In genomic region chr16:64437706-64438329, GRCh38 we compare ENCODE assay signal across 16 cellular contexts.
DNase-seq lines count a peak whose midpoint lies in the region; ATAC-seq, FAIRE-seq and TF ChIP-seq lines count a peak whose summit lies in the region.
"Had no signal": no experiment of that assay in that cellular context is flagged by ENCODE, and none has a peak within 500 bp of the region (broad histone marks: within the 10 kb centered on the region; RNA-seq: fewer than 3 reads in every experiment).

No MANE protein-coding gene starts in this region.

- dilution Hi-C loops in IMR-90 (cut with HindIII; ENCODE audit: low sequenced_read_pairs, unreplicated experiment) = no loop called here

- H3K23ac ChIP-seq in IMR-90 (ENCODE audit: low read depth, low read length) = no peak overlapping the region

- in situ Hi-C loops in IMR-90 (cut with MboI; ENCODE audit: low sequenced_read_pairs) = loop anchor here (25.0 kb wide), 1 partner anchor 674 kb away; the partner anchor contains the start of gene CDH11

- H4K91ac ChIP-seq in IMR-90 (ENCODE audit: insufficient read depth, low read depth, low read length) = peak overlapping the region; percentile 86

- H3K4me1 ChIP-seq in IMR-90 (ENCODE audit: control insufficient read depth, insufficient read depth, low read length) = peaks cover 2% of the 10 kb centered on the region
- H3K4me1 ChIP-seq in SK-N-SH (ENCODE audit: control insufficient read depth in 1 of 2, insufficient read depth in 2 of 2, low read depth in 1 of 2, low read length in 1 of 2) = peaks cover 5 to 6% of the 10 kb centered on the region in 2 experiments
- H3K4me1 ChIP-seq: suprapubic skin had no signal

- H3K27me3 ChIP-seq in IMR-90 (ENCODE audit: control insufficient read depth, insufficient read depth, low read length) = no peaks in the 10 kb centered on the region
- H3K27me3 ChIP-seq in SK-N-SH (ENCODE audit: insufficient read depth) = no peaks in the 10 kb centered on the region
- H3K27me3 ChIP-seq: suprapubic skin had no signal

- H3K27ac ChIP-seq in IMR-90 (ENCODE audit: insufficient read depth, low read length) (peak overlapping the region; percentile 70; the same call in 1 of the 2 replicates), SK-N-SH (ENCODE audit: low read depth in 2 of 2, low read length in 1 of 2) (peak overlapping the region in 1 of 2 experiments; percentile 89; a peak in 2 of 4 replicates)
- H3K27ac ChIP-seq: suprapubic skin had no signal

- H3F3A ChIP-seq in SK-N-SH (replicated peaks; ENCODE audit: insufficient read depth) = peaks cover 24% of the 10 kb centered on the region

- no peak for ATAC-seq in IMR-90 (ENCODE audit: low read depth)
- ATAC-seq: effector memory CD8-positive, alpha-beta T cell had no signal

- peak overlapping the region; percentile 98 for H3K18ac ChIP-seq in IMR-90 (ENCODE audit: low read depth, low read length)

- peak overlapping the region; percentile 95 for H4K5ac ChIP-seq in IMR-90 (ENCODE audit: low read depth, low read length)

- H2AFZ ChIP-seq in IMR-90 (replicated peaks; ENCODE audit: low read length, poor library complexity) (no peak overlapping the region), SK-N-SH (ENCODE audit: low read depth) (no peak overlapping the region)

- H3K4me3 ChIP-seq in IMR-90 (ENCODE audit: insufficient read depth, low read depth, low read length) = no peak overlapping the region
- H3K4me3 ChIP-seq in SK-N-SH (ENCODE audit: low read depth in 2 of 2, low read length in 1 of 2) = no peak overlapping the region
- H3K4me3 ChIP-seq: suprapubic skin had no signal

- intact Hi-C loops in IMR-90 (cut with micrococcal nuclease) = no loop called here

- H3K36me3 ChIP-seq in IMR-90 (ENCODE audit: control insufficient read depth, insufficient read depth, low read length) (no peaks in the 10 kb centered on the region), SK-N-SH (replicated peaks in 1 of 2; ENCODE audit: control insufficient read depth in 1 of 2, insufficient read depth in 2 of 2, low read length in 1 of 2) (peaks cover 0 to 4% of the 10 kb centered on the region in 2 experiments)
- H3K36me3 ChIP-seq: suprapubic skin had no signal

- H3K9ac ChIP-seq in IMR-90 (ENCODE audit: low read depth, low read length) (no peak overlapping the region), SK-N-SH (no peak overlapping the region)

- H3K4me2 ChIP-seq in IMR-90 (ENCODE audit: low read depth, low read length) = no peak overlapping the region
- H3K4me2 ChIP-seq in SK-N-SH = no peak overlapping the region

- H4K20me1 ChIP-seq in IMR-90 (ENCODE audit: insufficient read depth, low read length) = no peaks in the 10 kb centered on the region
- no peaks in the 10 kb centered on the region for H4K20me1 ChIP-seq in SK-N-SH (ENCODE audit: insufficient read depth)

- peak overlapping the region; percentile 61; the same call in 1 of the 2 replicates for H3K14ac ChIP-seq in IMR-90 (replicated peaks; ENCODE audit: low read depth, low read length)

- TF ChIP-seq POLR2A in IMR-90 (IDR thresholded peaks at IDR 0.05; ENCODE audit: low read depth, low read length) = no peak

- peak overlapping the region; percentile 83 for H2BK5ac ChIP-seq in IMR-90 (ENCODE audit: low read depth, low read length, poor library complexity, severe bottlenecking)

- H4K8ac ChIP-seq in IMR-90 (ENCODE audit: low read depth in 2 of 2, low read length in 2 of 2) = peak overlapping the region in 1 of 2 experiments; percentile 59; a peak in 2 of 4 replicates

- H2AK5ac ChIP-seq in IMR-90 (ENCODE audit: low read depth, low read length) = peak overlapping the region; percentile 36

- H3K56ac ChIP-seq in IMR-90 (ENCODE audit: extremely low read depth, insufficient read depth, low read length) = no peak overlapping the region

- TF ChIP-seq RAD21 in IMR-90 (IDR thresholded peaks at IDR 0.05; ENCODE audit: low read length) (no peak), SK-N-SH (IDR thresholded peaks at IDR 0.05; ENCODE audit: low read length) (no peak)

- POLR2A ChIA-PET in IMR-90 (lab: Charles Lee; ENCODE audit: unreplicated experiment) = no interaction called here
- POLR2A ChIA-PET in SK-N-SH (lab: Yijun Ruan, JAX) = no interaction called here

- no peak overlapping the region for H2AK9ac ChIP-seq in IMR-90 (replicated peaks; ENCODE audit: low read depth, low read length, poor library complexity)

- no peaks in the 10 kb centered on the region; the same call in 1 of the 2 replicates for H3K9me1 ChIP-seq in IMR-90 (ENCODE audit: insufficient read depth, low read length)

- H3K4ac ChIP-seq in IMR-90 (ENCODE audit: low read depth, low read length) = peak overlapping the region; percentile 86; the same call in 1 of the 2 replicates

- peak overlapping the region; percentile 81; the same call in 1 of the 3 replicates for H2BK15ac ChIP-seq in IMR-90 (ENCODE audit: low read depth, low read length)

- peaks cover 2% of the 10 kb centered on the region; the same call in 1 of the 2 replicates for H3K9me3 ChIP-seq in IMR-90 (ENCODE audit: control insufficient read depth, insufficient read depth, low read length)
- H3K9me3 ChIP-seq in SK-N-SH = 0 out of 2 replicates have a peak, but pooled peaks cover 6% of the 10 kb centered on the region
- H3K9me3 ChIP-seq: suprapubic skin had no signal

- WGBS in IMR-90 (ENCODE audit: extremely low coverage in 2 of 2, insufficient read length in 1 of 2), 2 experiments = no CpG with 5 or more reads among the region's 9 CpGs
- 75% methylated on average over 9 of the region's 9 CpGs for WGBS in SK-N-SH (ENCODE audit: low lambda C conversion rate)

- no peaks in the 10 kb centered on the region for H3K79me2 ChIP-seq in SK-N-SH (ENCODE audit: insufficient read depth)

- peak in 1 of 2 experiments; percentile 79; a peak in 2 of 4 replicates for TF ChIP-seq EP300 in SK-N-SH (IDR thresholded peaks at IDR 0.05; ENCODE audit: borderline replicate concordance in 1 of 2, low read depth in 1 of 2, low read length in 1 of 2)

- H2BK20ac ChIP-seq in IMR-90 (ENCODE audit: low read depth, low read length) = peak overlapping the region; percentile 85

- no peaks in the 10 kb centered on the region for H3K79me1 ChIP-seq in IMR-90 (ENCODE audit: low read depth in 1 of 2, low read length in 2 of 2)

- no peaks in the 10 kb centered on the region for H3K9me2 ChIP-seq in SK-N-SH

- no peak for FAIRE-seq in RCC 7860 (lab: Jason Lieb, UNC)
- FAIRE-seq: D721Med had no signal

- CTCF ChIA-PET in IMR-90 (lab: Yijun Ruan, JAX) (interaction anchor here (1.1 kb wide), 1 partner anchor 882 kb away, joined by 3 read pairs; no protein-coding TSS in a partner anchor), SK-N-SH (lab: Yijun Ruan, JAX) (interaction anchor here (1.2 kb wide), 1 partner anchor 286 kb away, joined by 3 read pairs; no protein-coding TSS in a partner anchor)

- H2BK120ac ChIP-seq in IMR-90 (ENCODE audit: low read depth, low read length) = peak overlapping the region; percentile 83

- TF ChIP-seq CTCF in IMR-90 (conservative IDR thresholded peaks at IDR 0.05; ENCODE audit: low read depth, low read length) = no peak
- TF ChIP-seq CTCF in SK-N-SH (IDR thresholded peaks at IDR 0.05) = no peak

- no TSS peak for BruUV-seq in IMR-90 (replicated peaks; lab: Mats Ljungman, UMichigan)

- DNase-seq in DMS 273 (lab: John Stamatoyannopoulos, UW; ENCODE audit: unreplicated experiment) (peak; percentile 34), IMR-90 (no peak), SK-N-SH (peak; percentile 19), islet precursor cell (peak; percentile 89), DMS114 treated with DMSO at 0.1 percent for 48 hours (lab: John Stamatoyannopoulos, UW; ENCODE audit: unreplicated experiment) (no peak), NOMO-1 treated with DMSO at 0.1 percent for 48 hours (lab: John Stamatoyannopoulos, UW; ENCODE audit: unreplicated experiment) (no peak), RCC 7860 (ENCODE audit: low spot score) (no peak)
- DNase-seq in activated CD4-positive, CD25-positive, alpha-beta regulatory T cell treated with anti-CD3 and anti-CD28 coated beads, Interleukin-2, amount 50 U/mL, for 72 hours = no peak
- DNase-seq: activated CD4-positive, alpha-beta memory T cell treated with anti-CD3 and anti-CD28 coated beads for 36 hours; activated naive CD8-positive, alpha-beta T cell treated with anti-CD3 and anti-CD28 coated beads, Interleukin-2, amount 10 ng/mL, durations not matched to agents 7 days and 5 days; activated T-cell treated with anti-CD3 and anti-CD28 coated beads, Interleukin-2, amount 50 U/mL, for 48 hours; effector memory CD8-positive, alpha-beta T cell; NCI-H2081 treated with DMSO at 0.1 percent for 48 hours; stimulated activated CD4-positive, alpha-beta T cell treated with anti-CD3 and anti-CD28 coated beads, Interleukin-2, amount 100 ng/mL, for 24 hours had no signal

TF ChIP-seq in IMR-90, 13 proteins besides CTCF, POLR2A, EP300 and RAD21 (continues in another document):
- TF ChIP-seq MAFK (IDR thresholded peaks at IDR 0.05; ENCODE audit: low read depth, low read length) (no peak), SMC3 (IDR thresholded peaks at IDR 0.05; ENCODE audit: low read depth, low read length) (no peak), MAZ (IDR thresholded peaks at IDR 0.05; ENCODE audit: borderline replicate concordance, low read depth, low read length) (no peak), ELK1 (IDR thresholded peaks at IDR 0.05; ENCODE audit: borderline replicate concordance, low read depth, low read length) (no peak)

TF ChIP-seq in SK-N-SH, 30 proteins besides CTCF, POLR2A, EP300 and RAD21 (continues in another document):
- peak; percentile 71 for TF ChIP-seq PBX3 (IDR thresholded peaks at IDR 0.05)
- peak; percentile 75 for TF ChIP-seq GATA2 (CRISPR knock-in tag; IDR thresholded peaks at IDR 0.05)
- 0 out of 2 replicates have a peak, but pooled peaks have one; percentile 6 for TF ChIP-seq JUND (IDR thresholded peaks at IDR 0.05)

Comparison
In these comparisons a context has a peak if more than half of its experiments do, and no peak if none do; other contexts are left out.
1. DNase-seq: peak in DMS 273 (single experiment), SK-N-SH (single experiment) and islet precursor cell (single experiment); none in IMR-90 (single experiment), DMS114 treated with DMSO at 0.1 percent for 48 hours (single experiment), NOMO-1 treated with DMSO at 0.1 percent for 48 hours (single experiment), activated CD4-positive, CD25-positive, alpha-beta regulatory T cell treated with anti-CD3 and anti-CD28 coated beads, Interleukin-2, amount 50 U/mL, for 72 hours (single experiment) and RCC 7860 (single experiment).